19 cellular contexts compared by ENCODE assay signal in the genomic region with DNA sequence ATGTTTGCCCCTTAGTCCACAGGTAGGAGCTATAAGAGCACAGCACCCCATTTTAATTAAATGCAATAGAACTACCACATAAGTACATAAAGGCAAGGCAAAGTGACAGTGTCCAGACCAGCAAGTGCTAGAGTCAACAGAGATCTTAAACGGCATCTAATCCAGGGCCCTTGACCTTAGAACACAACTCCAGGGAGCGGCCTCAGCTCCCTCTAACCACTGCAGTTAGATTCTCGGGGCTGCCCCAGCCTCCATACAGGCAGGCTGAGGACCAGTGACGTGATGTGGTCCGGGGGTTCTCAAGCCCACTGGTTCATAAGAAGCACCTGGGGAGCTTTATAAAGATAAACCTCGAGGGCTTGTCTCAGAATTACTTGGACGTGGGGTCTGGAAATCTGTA. TPM values are rescaled to one million over a fixed set of nuclear protein-coding genes. Genes with fewer than 3 reads are reported as not detected.
"Had no signal": no experiment of that assay in that cellular context is flagged by ENCODE, and none has a peak within 500 bp of the region (broad histone marks: within the 10 kb centered on the region; RNA-seq: fewer than 3 reads in every experiment).

No MANE protein-coding gene starts in this region.

- H3K9ac ChIP-seq: parathyroid adenoma had no signal

- ATAC-seq: right lobe of liver had no signal

- H3K36me3 ChIP-seq: left ventricle myocardium inferior, right lobe of liver, stomach, suprapubic skin, tibial nerve had no signal

- H3K27ac Mint-ChIP-seq: activated naive CD4-positive, alpha-beta T cell treated with anti-CD3 and anti-CD28 coated beads, Interleukin-2, amount 10 ng/mL, durations not matched to agents 7 days and 5 days; stimulated activated memory B cell treated with anti-CD40 and anti-IgM and Interleukin-4, amounts not matched to agents 10 μg/mL and 1 μg/mL and 100 μg/mL, for 72 hours; WTC11 had no signal

- H3K27ac ChIP-seq: left ventricle myocardium inferior, parathyroid adenoma, right lobe of liver, stomach, suprapubic skin, tibial nerve had no signal

- H3K79me2 ChIP-seq: parathyroid adenoma had no signal

- H3K4me3 ChIP-seq: left ventricle myocardium inferior, right lobe of liver, skin epidermis, stomach, suprapubic skin, tibial nerve had no signal

- H3K36me3 Mint-ChIP-seq: activated naive CD4-positive, alpha-beta T cell treated with anti-CD3 and anti-CD28 coated beads, Interleukin-2, amount 10 ng/mL, durations not matched to agents 7 days and 5 days; stimulated activated memory B cell treated with anti-CD40 and anti-IgM and Interleukin-4, amounts not matched to agents 10 μg/mL and 1 μg/mL and 100 μg/mL, for 72 hours; WTC11 had no signal

- H3K9me3 Mint-ChIP-seq: activated naive CD4-positive, alpha-beta T cell treated with anti-CD3 and anti-CD28 coated beads, Interleukin-2, amount 10 ng/mL, durations not matched to agents 7 days and 5 days; stimulated activated memory B cell treated with anti-CD40 and anti-IgM and Interleukin-4, amounts not matched to agents 10 μg/mL and 1 μg/mL and 100 μg/mL, for 72 hours; WTC11 had no signal

- H3K9me3 ChIP-seq: left ventricle myocardium inferior, right lobe of liver, stomach, suprapubic skin, tibial nerve had no signal

- H3K27me3 ChIP-seq: right lobe of liver, stomach, suprapubic skin, tibial nerve had no signal

- H3K4me3 Mint-ChIP-seq: activated naive CD4-positive, alpha-beta T cell treated with anti-CD3 and anti-CD28 coated beads, Interleukin-2, amount 10 ng/mL, durations not matched to agents 7 days and 5 days; stimulated activated memory B cell treated with anti-CD40 and anti-IgM and Interleukin-4, amounts not matched to agents 10 μg/mL and 1 μg/mL and 100 μg/mL, for 72 hours; WTC11 had no signal

- DNase-seq: activated CD8-positive, alpha-beta memory T cell treated with anti-CD3 and anti-CD28 coated beads for 24 hours; activated effector memory CD4-positive, alpha-beta T cell treated with Interleukin-2 at 50 U/mL for 16 hours; activated naive CD4-positive, alpha-beta T cell treated with anti-CD3 and anti-CD28 coated beads, Interleukin-2, amount 10 ng/mL, durations not matched to agents 7 days and 5 days; amygdala; cerebellar nuclear complex; left ventricle myocardium inferior; nucleus accumbens; stomach; T-helper 9 cell had no signal

RNA-seq across cellular contexts. Expression of a gene that starts 10.0 kb away (rescaled TPM):
- total RNA-seq: epithelial cell of proximal tubule, fibroblast of villous mesenchyme, left ventricle myocardium inferior, right lobe of liver, stomach, tibial nerve had no signal
- polyA plus RNA-seq: neural cell had no signal
